18 cellular contexts compared by ENCODE assay signal in genomic region chr1:6991271-6991670, GRCh38.
A peak's percentile ranks its signal among the peaks of the same experiment; 100 is the strongest.
DNase-seq lines count a peak whose midpoint lies in the region; ATAC-seq and TF ChIP-seq lines count a peak whose summit lies in the region.
"Had no signal": no experiment of that assay in that cellular context is flagged by ENCODE, and none has a peak within 500 bp of the region (broad histone marks: within the 10 kb centered on the region; RNA-seq: fewer than 3 reads in every experiment).

No MANE protein-coding gene starts in this region.

- DNase-seq in EL, result peak; percentile 85
- DNase-seq in PC-3, result peak; percentile 73
- peak; percentile 37 for DNase-seq in dermis blood vessel endothelial cell
- peak; percentile 87 for DNase-seq in mesenchymal stem cell
- DNase-seq in NCI-H2171 treated with DMSO at 0.1 percent for 48 hours (lab: John Stamatoyannopoulos, UW), result no peak
- no peak for DNase-seq in activated T-cell treated with anti-CD3 and anti-CD28 coated beads, Interleukin-2, amount 50 U/mL, for 48 hours
- no peak for DNase-seq in NCI-H2107 treated with DMSO at 0.1 percent for 48 hours (lab: John Stamatoyannopoulos, UW; ENCODE audit: unreplicated experiment)
- DNase-seq: activated CD4-positive, alpha-beta T cell treated with anti-CD3 and anti-CD28 coated beads for 48 hours; activated T-cell treated with anti-CD3 and anti-CD28 coated beads, Interleukin-2, amount 50 U/mL, for 4 hours; amygdala; effector CD4-positive, alpha-beta T cell; heart left ventricle; naive B cell; T-helper 17 cell had no signal

- no peaks in the 10 kb centered on the region for H3K79me2 ChIP-seq in PC-3 (ENCODE audit: low read length)

- H3K27ac ChIP-seq in PC-3 (ENCODE audit: low read length) (no peak overlapping the region), mesenchymal stem cell (ENCODE audit: low read length, poor library complexity, severe bottlenecking) (no peak overlapping the region)
- H3K27ac ChIP-seq: C4-2B, heart left ventricle, right atrium auricular region had no signal

- H3K4ac ChIP-seq in mesenchymal stem cell (ENCODE audit: low read depth in 1 of 2, low read length in 2 of 2), result no peak overlapping the region

- H2BK5ac ChIP-seq in mesenchymal stem cell (ENCODE audit: low read depth, low read length, poor library complexity, severe bottlenecking), result no peak overlapping the region

- H4K91ac ChIP-seq in mesenchymal stem cell (ENCODE audit: low read length), result no peak overlapping the region

- H3K4me3 ChIP-seq in PC-3 (ENCODE audit: low read length) (no peak overlapping the region), mesenchymal stem cell (ENCODE audit: insufficient read depth in 1 of 2, low read depth in 1 of 2, low read length in 2 of 2) (no peak overlapping the region)
- H3K4me3 ChIP-seq: heart left ventricle, right atrium auricular region had no signal

- no peak overlapping the region for H2BK15ac ChIP-seq in mesenchymal stem cell (ENCODE audit: low read depth, poor library complexity, severe bottlenecking)

- H3K9me3 ChIP-seq in PC-3 (ENCODE audit: low read length) (no peaks in the 10 kb centered on the region), mesenchymal stem cell (ENCODE audit: control insufficient read depth, low read length) (peaks cover 27% of the 10 kb centered on the region)
- H3K9me3 ChIP-seq: right atrium auricular region had no signal

- WGBS in mesenchymal stem cell, result no CpG with 5 or more reads among the region's 1 CpG

- CTCF ChIA-PET in PC-3 (lab: Charles Lee), result no interaction called here

- H3K36me3 ChIP-seq in PC-3 (ENCODE audit: low read depth, low read length), result no peaks in the 10 kb centered on the region
- no peaks in the 10 kb centered on the region for H3K36me3 ChIP-seq in mesenchymal stem cell (ENCODE audit: control insufficient read depth in 1 of 2, insufficient read depth in 2 of 2, low read depth in 1 of 2, low read length in 2 of 2)
- H3K36me3 ChIP-seq: heart left ventricle, right atrium auricular region had no signal

- BruUV-seq in PC-3 (replicated peaks; lab: Mats Ljungman, UMichigan), result no TSS peak

- H2AK5ac ChIP-seq in mesenchymal stem cell (ENCODE audit: low read length, severe bottlenecking), result no peak overlapping the region

- peaks cover 31% of the 10 kb centered on the region for H3K27me3 ChIP-seq in PC-3 (ENCODE audit: low read length)
- H3K27me3 ChIP-seq in mesenchymal stem cell (ENCODE audit: control insufficient read depth in 1 of 2, insufficient read depth in 1 of 2, low read length in 2 of 2), result peaks cover 2 to 37% of the 10 kb centered on the region in 2 experiments
- H3K27me3 ChIP-seq: heart left ventricle, right atrium auricular region had no signal

- no peaks in the 10 kb centered on the region for H4K20me1 ChIP-seq in PC-3 (ENCODE audit: low read length)

- no peak overlapping the region for H3K18ac ChIP-seq in mesenchymal stem cell (ENCODE audit: low read depth in 1 of 2, low read length in 2 of 2)

- H3K4me2 ChIP-seq in PC-3 (ENCODE audit: low read length), result no peak overlapping the region
- no peak overlapping the region for H3K4me2 ChIP-seq in mesenchymal stem cell (ENCODE audit: low read length, poor library complexity, severe bottlenecking)

- no peak overlapping the region for H4K8ac ChIP-seq in mesenchymal stem cell (ENCODE audit: low read length)

- no peak overlapping the region for H2BK12ac ChIP-seq in mesenchymal stem cell (ENCODE audit: low read length in 2 of 2)

- H3K4me1 ChIP-seq in PC-3 (ENCODE audit: insufficient read depth, low read length), result peaks cover 8% of the 10 kb centered on the region
- H3K4me1 ChIP-seq in mesenchymal stem cell (ENCODE audit: control insufficient read depth, insufficient read depth, low read depth, low read length), result no peaks in the 10 kb centered on the region
- H3K4me1 ChIP-seq: heart left ventricle, right atrium auricular region had no signal

- intact Hi-C loops in PC-3 (cut with micrococcal nuclease), result no loop called here

- H2AFZ ChIP-seq in PC-3 (ENCODE audit: low read length) (no peak overlapping the region), mesenchymal stem cell (ENCODE audit: low read depth, low read length) (no peak overlapping the region)

- TF ChIP-seq CTCF in PC-3 (conservative IDR thresholded peaks at IDR 0.05; ENCODE audit: low read depth, low read length), result no peak

- no peaks in the 10 kb centered on the region for H3K9me2 ChIP-seq in PC-3 (replicated peaks; ENCODE audit: low read length)

- no peak overlapping the region for H3K14ac ChIP-seq in mesenchymal stem cell (ENCODE audit: low read length in 2 of 2)

- peak; percentile 54; the same call in 1 of the 2 replicates for ATAC-seq in PC-3
- ATAC-seq in HG02981 (IDR thresholded peaks at IDR 0.05; ENCODE audit: unreplicated experiment), result no peak
- ATAC-seq: activated T-cell treated with anti-CD3 and anti-CD28 coated beads, Interleukin-2, amount 50 U/mL, for 4 hours; heart left ventricle; left lobe of liver; T-helper 17 cell had no signal

- H2BK120ac ChIP-seq in mesenchymal stem cell (ENCODE audit: low read depth, low read length), result no peak overlapping the region

- H3K23ac ChIP-seq in mesenchymal stem cell (ENCODE audit: low read length in 2 of 2), result no peak overlapping the region

- H3K79me1 ChIP-seq in mesenchymal stem cell (replicated peaks; ENCODE audit: low read length, poor library complexity, severe bottlenecking), result no peaks in the 10 kb centered on the region

- POLR2A ChIA-PET in PC-3 (lab: Charles Lee; ENCODE audit: unreplicated experiment), result no interaction called here

- H3K9ac ChIP-seq in PC-3 (ENCODE audit: low read length), result no peak overlapping the region
- H3K9ac ChIP-seq in mesenchymal stem cell (ENCODE audit: low read length), result no peak overlapping the region

- no peaks in the 10 kb centered on the region for H3F3A ChIP-seq in PC-3 (ENCODE audit: low read length, unreplicated experiment)

Comparison
In these comparisons a context has a peak if more than half of its experiments do, and no peak if none do; other contexts are left out.
1. DNase-seq: peak in EL (single experiment), PC-3 (single experiment), dermis blood vessel endothelial cell (single experiment) and mesenchymal stem cell (single experiment); none in NCI-H2171 treated with DMSO at 0.1 percent for 48 hours (single experiment), activated T-cell treated with anti-CD3 and anti-CD28 coated beads, Interleukin-2, amount 50 U/mL, for 48 hours (0 of 2) and NCI-H2107 treated with DMSO at 0.1 percent for 48 hours (single experiment).